ENCODE assay signal across 15 cellular contexts in genomic region chr12:94553130-94553519, GRCh38.
A peak's percentile ranks its signal among the peaks of the same experiment; 100 is the strongest.
DNase-seq lines count a peak whose midpoint lies in the region; ATAC-seq and TF ChIP-seq lines count a peak whose summit lies in the region.
"Had no signal": no experiment of that assay in that cellular context is flagged by ENCODE, and none has a peak within 500 bp of the region (broad histone marks: within the 10 kb centered on the region; RNA-seq: fewer than 3 reads in every experiment).

No MANE protein-coding gene starts in this region.

- DNase-seq in ACHN (peak; percentile 76), LoVo (ENCODE audit: low spot score) (peak; percentile 46), kidney tubule cell (ENCODE audit: low spot score) (peak; percentile 77), NCI-H2081 (lab: John Stamatoyannopoulos, UW) (no peak), coronary artery (ENCODE audit: low spot score) (no peak)
- DNase-seq: activated T-cell treated with anti-CD3 and anti-CD28 coated beads, Interleukin-2, amount 50 U/mL, for 72 hours; colonic mucosa; immature natural killer cell; NCI-H187; thyroid gland had no signal

- TF ChIP-seq CTCF in coronary artery (IDR thresholded peaks at IDR 0.05) = no peak

- H3K4me3 ChIP-seq in coronary artery = no peak overlapping the region
- H3K4me3 ChIP-seq: colonic mucosa, thyroid gland had no signal

- ATAC-seq in GM21576 (IDR thresholded peaks at IDR 0.05; ENCODE audit: unreplicated experiment) (no peak), GM19324 (IDR thresholded peaks at IDR 0.05; ENCODE audit: low FRiP score, unreplicated experiment) (no peak)
- ATAC-seq: activated T-cell treated with anti-CD3 and anti-CD28 coated beads, Interleukin-2, amount 50 U/mL, for 72 hours had no signal

- H3K27ac ChIP-seq in cingulate gyrus (ENCODE audit: low read depth, low read length) (peak overlapping the region; percentile 70), coronary artery (no peak overlapping the region)
- H3K27ac ChIP-seq: colonic mucosa, HL-60, neutrophil, thyroid gland had no signal

- in situ Hi-C loops in ACHN (cut with HindIII; ENCODE audit: low pct_ligation_motif_present, low pct_unique_long_range_greater_than_20kb, low sequenced_read_pairs) = no loop called here

Comparison
In these comparisons a context has a peak if more than half of its experiments do, and no peak if none do; other contexts are left out.
1. DNase-seq: peak in ACHN (single experiment), LoVo (single experiment) and kidney tubule cell (single experiment); none in NCI-H2081 (0 of 2) and coronary artery (single experiment).